ENCODE assay signal across 1 cellular context in the genomic region with DNA sequence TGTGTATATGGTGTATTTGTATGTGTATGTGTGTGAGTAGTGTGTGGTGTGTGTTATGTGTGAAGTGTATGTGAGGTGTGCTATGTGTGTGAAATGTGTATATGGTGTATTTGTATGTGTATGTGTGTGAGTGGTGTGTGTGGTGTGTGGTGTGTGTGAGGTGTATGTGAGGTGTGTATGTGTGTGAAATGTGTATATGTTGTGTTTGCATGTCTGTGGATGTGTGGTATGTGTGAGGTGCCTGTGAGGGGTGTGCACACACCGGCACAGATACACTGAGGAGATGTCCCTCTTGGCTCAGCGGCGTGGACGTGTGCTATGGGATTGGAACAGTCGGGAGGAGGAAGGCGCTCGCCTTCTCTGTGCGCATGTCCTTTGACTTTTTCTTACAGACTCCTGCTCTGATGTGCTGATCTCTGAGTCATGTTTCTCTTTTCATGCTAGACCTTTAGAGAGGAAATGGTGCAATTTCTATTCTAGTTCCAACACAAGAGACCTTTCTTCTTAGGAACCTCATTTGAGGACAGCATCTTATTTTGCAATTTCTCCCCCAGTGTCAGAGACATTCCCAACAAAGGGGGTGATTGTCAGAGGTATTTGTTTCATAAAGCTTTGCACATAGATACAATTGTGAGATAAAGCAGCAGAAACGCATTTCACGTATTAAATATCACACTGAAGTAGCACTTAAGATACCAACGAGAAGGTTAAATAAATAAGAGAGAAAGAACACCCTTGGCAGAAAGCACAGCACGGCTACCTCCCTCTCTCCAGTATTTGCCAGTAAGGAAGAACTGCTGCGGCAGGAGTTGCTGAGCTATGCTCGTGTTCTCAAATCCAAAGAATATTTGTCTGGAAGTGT.
A peak's percentile ranks its signal among the peaks of the same experiment; 100 is the strongest.
TF ChIP-seq lines count a peak whose summit lies in the region.

No MANE protein-coding gene starts in this region.

TF ChIP-seq in SK-N-SH treated with all-trans-retinoic acid at 6 μM for 48 hours, 23 proteins besides CTCF, POLR2A, EP300 and RAD21 (continued from another document):
- no peak for TF ChIP-seq TSHZ2 (CRISPR knock-in tag; IDR thresholded peaks at IDR 0.05)
- TF ChIP-seq ISL1 (CRISPR knock-in tag; IDR thresholded peaks at IDR 0.05): peak; percentile 74
- no peak for TF ChIP-seq BACH2 (CRISPR knock-in tag; IDR thresholded peaks at IDR 0.05; ENCODE audit: borderline replicate concordance)
